23 cellular contexts compared by ENCODE assay signal in the genomic region with DNA sequence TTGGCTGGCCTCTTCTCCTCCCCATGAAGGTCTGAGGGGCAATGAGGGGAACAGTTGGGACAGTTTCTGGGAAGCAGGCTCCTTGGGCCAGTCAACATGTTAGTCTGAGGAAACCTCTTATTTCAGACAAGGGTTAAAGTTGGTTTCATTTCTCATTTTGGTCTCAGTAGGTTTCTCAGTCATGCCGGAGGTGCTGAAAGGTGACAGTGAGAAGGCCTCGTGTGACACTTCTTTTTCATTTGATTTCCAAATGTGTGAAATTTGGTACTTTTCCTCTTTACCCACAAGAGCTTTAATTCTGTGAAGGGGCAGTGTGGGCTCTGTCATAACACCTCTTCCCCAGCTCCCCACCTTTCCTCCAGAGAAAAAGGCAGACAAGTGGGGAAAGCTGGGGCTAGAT. TPM values are rescaled to one million over a fixed set of nuclear protein-coding genes. Genes with fewer than 3 reads are reported as not detected.
DNase-seq lines count a peak whose midpoint lies in the region; ATAC-seq lines count a peak whose summit lies in the region.
"Had no signal": no experiment of that assay in that cellular context is flagged by ENCODE, and none has a peak within 500 bp of the region (broad histone marks: within the 10 kb centered on the region; RNA-seq: fewer than 3 reads in every experiment).

No MANE protein-coding gene starts in this region.

- CTCF ChIA-PET in activated CD4-positive, alpha-beta T cell treated with anti-CD3 and anti-CD28 coated beads for 36 hours (lab: Charles Lee), result interaction anchor here (1.0 kb wide), 1 partner anchor 70 kb away, joined by 3 read pairs; no protein-coding TSS in a partner anchor

- no peaks in the 10 kb centered on the region for H3K9me3 Mint-ChIP-seq in activated CD4-positive, alpha-beta T cell treated with anti-CD3 and anti-CD28 coated beads for 36 hours (ENCODE audit: low read depth)
- no peaks in the 10 kb centered on the region for H3K9me3 Mint-ChIP-seq in natural killer cell treated with Interleukin-12 subunit alpha and Interleukin-12 subunit beta and Interleukin-15 and Interleukin-18, amount 100 ng/mL, for 72 hours
- no peaks in the 10 kb centered on the region for H3K9me3 Mint-ChIP-seq in activated T-helper 17 cell treated with anti-CD3 and anti-CD28 coated beads, Interleukin-2, amount 50 U/mL, for 72 hours
- H3K9me3 Mint-ChIP-seq: CD8-positive, alpha-beta T cell had no signal

- H3K4me1 Mint-ChIP-seq in activated CD4-positive, alpha-beta T cell treated with anti-CD3 and anti-CD28 coated beads for 36 hours, result peaks cover 9% of the 10 kb centered on the region
- H3K4me1 Mint-ChIP-seq in natural killer cell treated with Interleukin-12 subunit alpha and Interleukin-12 subunit beta and Interleukin-15 and Interleukin-18, amount 100 ng/mL, for 72 hours (ENCODE audit: low read depth in 2 of 2), result peaks cover 19 to 34% of the 10 kb centered on the region in 2 donors
- no peaks in the 10 kb centered on the region for H3K4me1 Mint-ChIP-seq in activated T-helper 17 cell treated with anti-CD3 and anti-CD28 coated beads, Interleukin-2, amount 50 U/mL, for 72 hours

- ATAC-seq in activated CD4-positive, alpha-beta T cell treated with anti-CD3 and anti-CD28 coated beads for 36 hours, result peak; percentile 42
- peak; percentile 75 for ATAC-seq in HG03139 (IDR thresholded peaks at IDR 0.05; ENCODE audit: unreplicated experiment)
- ATAC-seq in natural killer cell treated with Interleukin-12 subunit alpha and Interleukin-12 subunit beta and Interleukin-15 and Interleukin-18, amount 100 ng/mL, for 72 hours, result peak; percentile 79 to 80
- ATAC-seq in activated T-helper 17 cell treated with anti-CD3 and anti-CD28 coated beads, Interleukin-2, amount 50 U/mL, for 72 hours (replicated peaks), result no peak
- no peak for ATAC-seq in GM18873 (IDR thresholded peaks at IDR 0.05; ENCODE audit: low FRiP score, unreplicated experiment)
- ATAC-seq: CD8-positive, alpha-beta T cell; SK-N-SH treated with all-trans-retinoic acid at 6 μM for 48 hours had no signal

- no peak overlapping the region for H3K27ac Mint-ChIP-seq in activated CD4-positive, alpha-beta T cell treated with anti-CD3 and anti-CD28 coated beads for 36 hours
- peak overlapping the region; percentile 26 to 32 for H3K27ac Mint-ChIP-seq in natural killer cell treated with Interleukin-12 subunit alpha and Interleukin-12 subunit beta and Interleukin-15 and Interleukin-18, amount 100 ng/mL, for 72 hours
- H3K27ac Mint-ChIP-seq in activated T-helper 17 cell treated with anti-CD3 and anti-CD28 coated beads, Interleukin-2, amount 50 U/mL, for 72 hours, result no peak overlapping the region
- H3K27ac Mint-ChIP-seq: CD8-positive, alpha-beta T cell had no signal

- POLR2A ChIA-PET in activated CD4-positive, alpha-beta T cell treated with anti-CD3 and anti-CD28 coated beads for 36 hours (lab: Charles Lee), result no interaction called here

- H3K27me3 Mint-ChIP-seq in activated CD4-positive, alpha-beta T cell treated with anti-CD3 and anti-CD28 coated beads for 36 hours, result peaks cover 40% of the 10 kb centered on the region
- H3K27me3 Mint-ChIP-seq in natural killer cell treated with Interleukin-12 subunit alpha and Interleukin-12 subunit beta and Interleukin-15 and Interleukin-18, amount 100 ng/mL, for 72 hours, result peaks cover 13 to 23% of the 10 kb centered on the region in 2 donors
- H3K27me3 Mint-ChIP-seq in activated T-helper 17 cell treated with anti-CD3 and anti-CD28 coated beads, Interleukin-2, amount 50 U/mL, for 72 hours, result peaks cover 33% of the 10 kb centered on the region

- no peaks in the 10 kb centered on the region for H3K36me3 Mint-ChIP-seq in activated CD4-positive, alpha-beta T cell treated with anti-CD3 and anti-CD28 coated beads for 36 hours (ENCODE audit: low read depth)
- H3K36me3 Mint-ChIP-seq in natural killer cell treated with Interleukin-12 subunit alpha and Interleukin-12 subunit beta and Interleukin-15 and Interleukin-18, amount 100 ng/mL, for 72 hours, result no peaks in the 10 kb centered on the region
- no peaks in the 10 kb centered on the region for H3K36me3 Mint-ChIP-seq in activated T-helper 17 cell treated with anti-CD3 and anti-CD28 coated beads, Interleukin-2, amount 50 U/mL, for 72 hours (ENCODE audit: low read depth)
- H3K36me3 Mint-ChIP-seq: CD8-positive, alpha-beta T cell had no signal

- DNase-seq in activated CD4-positive, alpha-beta T cell treated with anti-CD3 and anti-CD28 coated beads for 36 hours, result no peak
- no peak for DNase-seq in activated CD4-positive, alpha-beta T cell treated with anti-CD3 and anti-CD28 coated beads for 1 hour
- DNase-seq in GM19240 (ENCODE audit: insufficient read length, low spot score) (peak; percentile 51), DMS79 treated with DMSO at 0.1 percent for 48 hours (lab: John Stamatoyannopoulos, UW) (no peak)
- peak; percentile 56 for DNase-seq in natural killer cell treated with Interleukin-12 subunit alpha and Interleukin-12 subunit beta and Interleukin-15 and Interleukin-18, amount 100 ng/mL, for 72 hours (ENCODE audit: low spot score)
- DNase-seq: 8988T; BE2C; CD8-positive, alpha-beta T cell; DMS79; HCEC 1CT; NCI-H1092; NCI-H1694; NCI-H2107; NCI-H2227 treated with DMSO at 0.1 percent for 48 hours; NCI-H524 treated with DMSO at 0.1 percent for 48 hours; SHP77 treated with DMSO at 0.1 percent for 48 hours had no signal

- intact Hi-C loops in activated CD4-positive, alpha-beta T cell treated with anti-CD3 and anti-CD28 coated beads for 36 hours (cut with DNase I, micrococcal nuclease), result no loop called here

- no peak overlapping the region for H3K4me3 Mint-ChIP-seq in activated CD4-positive, alpha-beta T cell treated with anti-CD3 and anti-CD28 coated beads for 36 hours
- H3K4me3 Mint-ChIP-seq in natural killer cell treated with Interleukin-12 subunit alpha and Interleukin-12 subunit beta and Interleukin-15 and Interleukin-18, amount 100 ng/mL, for 72 hours, result peak overlapping the region; percentile 11
- no peak overlapping the region for H3K4me3 Mint-ChIP-seq in activated T-helper 17 cell treated with anti-CD3 and anti-CD28 coated beads, Interleukin-2, amount 50 U/mL, for 72 hours
- H3K4me3 Mint-ChIP-seq: CD8-positive, alpha-beta T cell had no signal

RNA-seq across cellular contexts. Expression of a gene that starts 7.5 kb away (rescaled TPM):
- total RNA-seq in activated CD4-positive, alpha-beta T cell treated with anti-CD3 and anti-CD28 coated beads for 36 hours, result under 1 TPM; 0.70 to 0.94 TPM
- not detected for total RNA-seq in natural killer cell treated with Interleukin-12 subunit alpha and Interleukin-12 subunit beta and Interleukin-15 and Interleukin-18, amount 100 ng/mL, for 72 hours
- not detected for total RNA-seq in activated T-helper 17 cell treated with anti-CD3 and anti-CD28 coated beads, Interleukin-2, amount 50 U/mL, for 72 hours
- total RNA-seq: CD8-positive, alpha-beta T cell; G401; M059J; T-helper 1 cell treated with Interleukin-12 subunit alpha and Interleukin-12 subunit beta and Interleukin-4 antibody, amounts not matched to agents 30 ng/mL and 1 ng/mL, for 36 hours had no signal

Comparison
In these comparisons a context has a peak if more than half of its experiments do, and no peak if none do; other contexts are left out.
1. ATAC-seq: peak in activated CD4-positive, alpha-beta T cell treated with anti-CD3 and anti-CD28 coated beads for 36 hours (single experiment), HG03139 (single experiment) and natural killer cell treated with Interleukin-12 subunit alpha and Interleukin-12 subunit beta and Interleukin-15 and Interleukin-18, amount 100 ng/mL, for 72 hours (2 of 2); none in activated T-helper 17 cell treated with anti-CD3 and anti-CD28 coated beads, Interleukin-2, amount 50 U/mL, for 72 hours (single experiment) and GM18873 (single experiment).
2. DNase-seq: peak in GM19240 (single experiment) and natural killer cell treated with Interleukin-12 subunit alpha and Interleukin-12 subunit beta and Interleukin-15 and Interleukin-18, amount 100 ng/mL, for 72 hours (single experiment); none in activated CD4-positive, alpha-beta T cell treated with anti-CD3 and anti-CD28 coated beads for 36 hours (single experiment), activated CD4-positive, alpha-beta T cell treated with anti-CD3 and anti-CD28 coated beads for 1 hour (single experiment) and DMS79 treated with DMSO at 0.1 percent for 48 hours (single experiment).
3. H3K27ac Mint-ChIP-seq: peak in natural killer cell treated with Interleukin-12 subunit alpha and Interleukin-12 subunit beta and Interleukin-15 and Interleukin-18, amount 100 ng/mL, for 72 hours (2 of 2); none in activated CD4-positive, alpha-beta T cell treated with anti-CD3 and anti-CD28 coated beads for 36 hours (single experiment) and activated T-helper 17 cell treated with anti-CD3 and anti-CD28 coated beads, Interleukin-2, amount 50 U/mL, for 72 hours (single experiment).